Comparison of ENCODE assay signal across 27 cellular contexts in the genomic region with DNA sequence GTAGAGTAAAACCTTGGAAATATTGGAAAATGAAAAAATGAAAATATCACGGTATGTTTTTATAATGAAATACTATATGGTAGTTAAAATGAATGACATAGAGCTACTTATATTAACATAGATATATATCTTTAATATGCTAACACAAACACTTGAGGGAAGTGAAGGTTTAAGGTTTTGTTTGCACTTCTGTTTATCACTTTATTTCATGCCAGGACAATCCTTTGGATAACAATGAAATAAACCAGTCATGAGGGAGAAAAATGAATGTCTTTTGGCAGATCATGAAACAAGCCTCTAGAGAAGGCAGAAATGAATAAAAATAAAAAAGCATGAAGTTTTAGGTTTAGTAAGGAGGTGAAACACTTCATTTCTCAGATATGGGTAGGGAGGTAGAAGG.
"Had no signal": no experiment of that assay in that cellular context is flagged by ENCODE, and none has a peak within 500 bp of the region (broad histone marks: within the 10 kb centered on the region; RNA-seq: fewer than 3 reads in every experiment).

No MANE protein-coding gene starts in this region.

- H3K27me3 ChIP-seq: left lung, right atrium auricular region, right lobe of liver, tibial nerve, uterus had no signal

- ATAC-seq: left cardiac atrium; left lung; mucosa of descending colon; naive thymus-derived CD4-positive, alpha-beta T cell; natural killer cell treated with Interleukin-12 subunit alpha and Interleukin-12 subunit beta and Interleukin-15 and Interleukin-18, amount 100 ng/mL, for 72 hours; right lobe of liver; stimulated activated memory B cell treated with anti-CD40 and anti-IgM and Interleukin-4, amounts not matched to agents 10 μg/mL and 1 μg/mL and 100 μg/mL, for 72 hours; stimulated activated naive CD8-positive, alpha-beta T cell treated with anti-CD3 and anti-CD28 coated beads, Interleukin-15, amount 100 ng/mL, for 72 hours had no signal

- H3K4me3 Mint-ChIP-seq: naive thymus-derived CD4-positive, alpha-beta T cell; natural killer cell treated with Interleukin-12 subunit alpha and Interleukin-12 subunit beta and Interleukin-15 and Interleukin-18, amount 100 ng/mL, for 72 hours; stimulated activated memory B cell treated with anti-CD40 and anti-IgM and Interleukin-4, amounts not matched to agents 10 μg/mL and 1 μg/mL and 100 μg/mL, for 72 hours; stimulated activated naive CD8-positive, alpha-beta T cell treated with anti-CD3 and anti-CD28 coated beads, Interleukin-15, amount 100 ng/mL, for 72 hours; type B pancreatic cell had no signal

- H3K4me1 ChIP-seq: right atrium auricular region, right lobe of liver, tibial nerve had no signal

- H3K27me3 Mint-ChIP-seq: natural killer cell treated with Interleukin-12 subunit alpha and Interleukin-12 subunit beta and Interleukin-15 and Interleukin-18, amount 100 ng/mL, for 72 hours; progenitor cell of endocrine pancreas; stimulated activated memory B cell treated with anti-CD40 and anti-IgM and Interleukin-4, amounts not matched to agents 10 μg/mL and 1 μg/mL and 100 μg/mL, for 72 hours; stimulated activated naive CD8-positive, alpha-beta T cell treated with anti-CD3 and anti-CD28 coated beads, Interleukin-15, amount 100 ng/mL, for 72 hours; type B pancreatic cell had no signal

- H3K4me3 ChIP-seq: left lung, lung, mucosa of descending colon, right atrium auricular region, right lobe of liver, smooth muscle cell, tibial nerve, uterus had no signal

- H3K4me1 Mint-ChIP-seq: stimulated activated memory B cell treated with anti-CD40 and anti-IgM and Interleukin-4, amounts not matched to agents 10 μg/mL and 1 μg/mL and 100 μg/mL, for 72 hours; stimulated activated naive CD8-positive, alpha-beta T cell treated with anti-CD3 and anti-CD28 coated beads, Interleukin-15, amount 100 ng/mL, for 72 hours had no signal

- H3K36me3 ChIP-seq: left lung, right atrium auricular region, right lobe of liver had no signal

- H3K9me3 Mint-ChIP-seq: natural killer cell treated with Interleukin-12 subunit alpha and Interleukin-12 subunit beta and Interleukin-15 and Interleukin-18, amount 100 ng/mL, for 72 hours; stimulated activated memory B cell treated with anti-CD40 and anti-IgM and Interleukin-4, amounts not matched to agents 10 μg/mL and 1 μg/mL and 100 μg/mL, for 72 hours; stimulated activated naive CD8-positive, alpha-beta T cell treated with anti-CD3 and anti-CD28 coated beads, Interleukin-15, amount 100 ng/mL, for 72 hours; type B pancreatic cell had no signal

- DNase-seq: hippocampal formation; kidney glomerular epithelial cell; left cardiac atrium; left lung; mesendoderm; midbrain; mucosa of descending colon; naive thymus-derived CD4-positive, alpha-beta T cell; nucleus accumbens; right lobe of liver; stimulated activated CD4-positive, alpha-beta T cell treated with anti-CD3 and anti-CD28 coated beads, Interleukin-1b, Interleukin-23, amount 100 ng/mL, for 48 hours; stimulated activated CD4-positive, alpha-beta T cell treated with anti-CD3 and anti-CD28 coated beads, Interleukin-2, amount 100 ng/mL, for 48 hours; stimulated activated CD4-positive, alpha-beta T cell treated with anti-CD3 and anti-CD28 coated beads, Interleukin-4, amount 100 ng/mL, for 4 hours; stimulated activated CD8-positive, alpha-beta memory T cell treated with anti-CD3 and anti-CD28 coated beads, Interleukin-4, amount 100 ng/mL, for 48 hours; stimulated activated naive CD4-positive, alpha-beta T cell treated with Interleukin-2 at 50 U/mL for 16 hours; stimulated activated naive CD8-positive, alpha-beta T cell treated with anti-CD3 and anti-CD28 coated beads, Interleukin-15, amount 100 ng/mL, for 72 hours; substantia nigra; uterus had no signal

- H3K9me3 ChIP-seq: left lung, mucosa of descending colon, right atrium auricular region, right lobe of liver, uterus had no signal

- H3K27ac Mint-ChIP-seq: naive thymus-derived CD4-positive, alpha-beta T cell; natural killer cell treated with Interleukin-12 subunit alpha and Interleukin-12 subunit beta and Interleukin-15 and Interleukin-18, amount 100 ng/mL, for 72 hours; progenitor cell of endocrine pancreas; stimulated activated memory B cell treated with anti-CD40 and anti-IgM and Interleukin-4, amounts not matched to agents 10 μg/mL and 1 μg/mL and 100 μg/mL, for 72 hours; stimulated activated naive CD8-positive, alpha-beta T cell treated with anti-CD3 and anti-CD28 coated beads, Interleukin-15, amount 100 ng/mL, for 72 hours; type B pancreatic cell had no signal

- H3K36me3 Mint-ChIP-seq: natural killer cell treated with Interleukin-12 subunit alpha and Interleukin-12 subunit beta and Interleukin-15 and Interleukin-18, amount 100 ng/mL, for 72 hours; stimulated activated memory B cell treated with anti-CD40 and anti-IgM and Interleukin-4, amounts not matched to agents 10 μg/mL and 1 μg/mL and 100 μg/mL, for 72 hours had no signal

- FAIRE-seq: keratinocyte had no signal

- H3K27ac ChIP-seq: left lung, right atrium auricular region, right lobe of liver, tibial nerve, uterus had no signal
